Comparison of ENCODE assay signal across 8 cellular contexts in the genomic region with DNA sequence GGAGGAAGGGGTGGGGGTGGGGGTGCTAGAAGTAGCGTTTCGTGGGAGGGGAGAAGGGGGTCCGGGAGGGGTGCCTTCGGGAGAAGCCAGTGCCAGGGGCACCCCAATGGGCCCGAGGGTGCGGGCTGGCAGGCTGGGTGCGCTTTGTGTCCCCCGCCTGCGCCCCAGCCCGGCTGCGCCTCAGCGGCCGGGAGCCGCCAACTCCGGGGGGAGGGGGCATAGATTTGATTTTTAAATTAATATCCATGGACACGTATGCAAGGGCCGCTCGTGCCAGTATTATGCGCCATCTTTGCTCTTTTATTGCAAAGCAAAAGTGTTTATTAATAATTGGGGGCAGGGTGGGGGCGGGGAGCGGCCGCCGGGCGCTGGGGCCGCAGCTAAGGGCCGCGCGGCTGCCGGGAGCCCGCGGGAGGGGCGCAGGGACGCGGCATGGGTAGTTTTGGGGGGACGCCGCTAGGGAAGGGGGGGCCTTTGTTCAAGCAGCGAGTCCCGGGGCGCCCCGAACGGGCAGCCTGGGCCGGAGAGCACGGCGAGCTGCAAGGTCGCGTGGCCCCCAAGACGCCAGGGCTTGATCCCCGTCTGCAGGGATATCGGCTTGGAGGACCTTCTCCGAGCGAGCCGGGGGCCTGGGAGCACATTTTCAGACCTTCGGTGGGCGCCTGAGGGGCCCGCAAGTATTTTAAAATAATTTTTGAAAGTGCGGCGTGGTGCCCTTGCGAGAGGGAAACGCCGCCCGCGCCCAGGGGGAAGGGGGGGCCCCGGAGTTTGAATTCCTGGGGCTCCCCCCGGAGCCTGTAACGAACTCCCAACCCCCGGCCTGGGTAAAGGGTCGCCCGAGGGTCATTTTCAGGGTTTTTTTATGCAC. TPM values are rescaled to one million over a fixed set of nuclear protein-coding genes. Genes with fewer than 3 reads are reported as not detected.
DNase-seq lines count a peak whose midpoint lies in the region; ATAC-seq and TF ChIP-seq lines count a peak whose summit lies in the region.

No MANE protein-coding gene starts in this region.

- H2BK15ac ChIP-seq in mesendoderm (replicated peaks; ENCODE audit: low read depth): no peak overlapping the region

- peak overlapping the region; percentile 32 for H3K4me3 ChIP-seq in mesendoderm (ENCODE audit: low read length)
- H3K4me3 ChIP-seq in upper lobe of right lung: peak overlapping the region; percentile 75

- H3K4me3 Mint-ChIP-seq in activated naive CD4-positive, alpha-beta T cell treated with anti-CD3 and anti-CD28 coated beads, Interleukin-2, amount 10 ng/mL, durations not matched to agents 7 days and 5 days: peak overlapping the region; percentile 71
- peak overlapping the region; percentile 86 to 99 (median 89) for H3K4me3 Mint-ChIP-seq in brain

- H3K18ac ChIP-seq in mesendoderm (ENCODE audit: low read length): peak overlapping the region; percentile 95

- peaks cover 23% of the 10 kb centered on the region for H3K4me1 Mint-ChIP-seq in activated naive CD4-positive, alpha-beta T cell treated with anti-CD3 and anti-CD28 coated beads, Interleukin-2, amount 10 ng/mL, durations not matched to agents 7 days and 5 days
- H3K4me1 Mint-ChIP-seq in brain: peaks cover 51% of the 10 kb centered on the region

- peak overlapping the region; percentile 80 for H3K23ac ChIP-seq in mesendoderm (ENCODE audit: low read length)

- ATAC-seq in upper lobe of right lung (no peak), GM21360 (IDR thresholded peaks at IDR 0.05; ENCODE audit: unreplicated experiment) (no peak)

- H3K4me1 ChIP-seq in mesendoderm (ENCODE audit: control insufficient read depth, low read depth, low read length) (no peaks in the 10 kb centered on the region), upper lobe of right lung (peaks cover 48% of the 10 kb centered on the region)

- peak overlapping the region; percentile 27 for H3K4me2 ChIP-seq in mesendoderm (ENCODE audit: low read length)

- no peaks in the 10 kb centered on the region for H3K36me3 Mint-ChIP-seq in activated naive CD4-positive, alpha-beta T cell treated with anti-CD3 and anti-CD28 coated beads, Interleukin-2, amount 10 ng/mL, durations not matched to agents 7 days and 5 days
- no peaks in the 10 kb centered on the region for H3K36me3 Mint-ChIP-seq in brain

- no peak overlapping the region for H2BK5ac ChIP-seq in mesendoderm (ENCODE audit: low read length)

- peak overlapping the region; percentile 82 for H3K4ac ChIP-seq in mesendoderm (ENCODE audit: low read depth, low read length)

- H2BK120ac ChIP-seq in mesendoderm (ENCODE audit: low read depth, low read length): no peak overlapping the region

- no peak overlapping the region for H4K8ac ChIP-seq in mesendoderm (ENCODE audit: low read depth, low read length)

- intact Hi-C loops in upper lobe of right lung (cut with DNase I): loop anchor here (5.0 kb wide), 1 partner anchor 345 kb away; no protein-coding TSS in a partner anchor

- H3K9me3 ChIP-seq in upper lobe of right lung: no peaks in the 10 kb centered on the region

- peak overlapping the region; percentile 71 for H3K56ac ChIP-seq in mesendoderm (ENCODE audit: low read length)

- H3K79me2 ChIP-seq in mesendoderm (ENCODE audit: control insufficient read depth, insufficient read depth, low read length): peaks cover 26% of the 10 kb centered on the region

- no CpG with 5 or more reads among the region's 68 CpGs for WGBS in mesendoderm (ENCODE audit: extremely low coverage, insufficient coverage, low lambda C conversion rate)

- H3K9me3 Mint-ChIP-seq in activated naive CD4-positive, alpha-beta T cell treated with anti-CD3 and anti-CD28 coated beads, Interleukin-2, amount 10 ng/mL, durations not matched to agents 7 days and 5 days: no peaks in the 10 kb centered on the region
- H3K9me3 Mint-ChIP-seq in brain: peaks cover 0 to 3% (median 0%) of the 10 kb centered on the region in 5 experiments

- H3K27me3 ChIP-seq in mesendoderm (ENCODE audit: insufficient read depth, low read length, poor library complexity): no peaks in the 10 kb centered on the region
- peaks cover 10% of the 10 kb centered on the region for H3K27me3 ChIP-seq in upper lobe of right lung

- CTCF ChIA-PET in activated naive CD4-positive, alpha-beta T cell treated with anti-CD3 and anti-CD28 coated beads, Interleukin-2, amount 10 ng/mL, durations not matched to agents 7 days and 5 days (lab: Charles Lee): interaction anchor here (1.0 to 3.3 kb wide), 3 partner anchors 18 to 541 kb away, joined by 3 to 9 read pairs (median 9); no protein-coding TSS in a partner anchor

- peaks cover 14% of the 10 kb centered on the region for H3K79me1 ChIP-seq in mesendoderm (ENCODE audit: low read length)

- H3K27ac ChIP-seq in mesendoderm (ENCODE audit: low read depth, low read length) (peak overlapping the region; percentile 74), upper lobe of right lung (peak overlapping the region; percentile 90)

- peak overlapping the region; percentile 70 for H3K9ac ChIP-seq in mesendoderm (ENCODE audit: low read length)

- H4K5ac ChIP-seq in mesendoderm (ENCODE audit: low read length): no peak overlapping the region

- no peak for DNase-seq in activated naive CD4-positive, alpha-beta T cell treated with anti-CD3 and anti-CD28 coated beads, Interleukin-2, amount 10 ng/mL, durations not matched to agents 7 days and 5 days
- DNase-seq in activated naive CD4-positive, alpha-beta T cell (lab: John Stamatoyannopoulos, UW): no peak
- DNase-seq in mesendoderm (no peak), upper lobe of right lung (peak; percentile 66), SW 1271 (lab: John Stamatoyannopoulos, UW) (no peak), NCI-H1092 (lab: John Stamatoyannopoulos, UW) (no peak)

- H3K36me3 ChIP-seq in mesendoderm (ENCODE audit: control insufficient read depth, insufficient read depth, low read length): peaks cover 2% of the 10 kb centered on the region
- peaks cover 15% of the 10 kb centered on the region for H3K36me3 ChIP-seq in upper lobe of right lung

- no peak overlapping the region for H3K27ac Mint-ChIP-seq in activated naive CD4-positive, alpha-beta T cell treated with anti-CD3 and anti-CD28 coated beads, Interleukin-2, amount 10 ng/mL, durations not matched to agents 7 days and 5 days
- H3K27ac Mint-ChIP-seq in brain: peak overlapping the region in 4 of 5 experiments; percentile 90 to 98 (median 94)

- H2AK5ac ChIP-seq in mesendoderm (ENCODE audit: low read length): no peak overlapping the region

- TF ChIP-seq CTCF in brain (conservative IDR thresholded peaks at IDR 0.05): no peak
- no peak for TF ChIP-seq CTCF in upper lobe of right lung (IDR thresholded peaks at IDR 0.05)

- H3K27me3 Mint-ChIP-seq in activated naive CD4-positive, alpha-beta T cell treated with anti-CD3 and anti-CD28 coated beads, Interleukin-2, amount 10 ng/mL, durations not matched to agents 7 days and 5 days: peaks cover 73% of the 10 kb centered on the region
- peaks cover 57% of the 10 kb centered on the region for H3K27me3 Mint-ChIP-seq in brain

RNA-seq across cellular contexts. Expression of a gene that starts 1.0 kb away (rescaled TPM):
- polyA plus RNA-seq in brain (ENCODE audit: insufficient read depth, low read depth, low replicate concordance): 8.4 TPM
- polyA plus RNA-seq in mesendoderm (2013, experiment 1 of 2): 110 TPM
- polyA plus RNA-seq in mesendoderm (2013, experiment 2 of 2): 112 TPM
- total RNA-seq in upper lobe of right lung: 283 TPM

RNA-seq across cellular contexts. Expression of a gene that starts 33.2 kb away (rescaled TPM):
- polyA plus RNA-seq in brain (ENCODE audit: insufficient read depth, low read depth, low replicate concordance): 11.6 TPM
- polyA plus RNA-seq in mesendoderm (2013, experiment 1 of 2): 9.5 TPM
- polyA plus RNA-seq in mesendoderm (2013, experiment 2 of 2): 9.3 TPM
- total RNA-seq in upper lobe of right lung: 25.7 TPM
